Comparison of ENCODE assay signal across 9 cellular contexts in the genomic region with DNA sequence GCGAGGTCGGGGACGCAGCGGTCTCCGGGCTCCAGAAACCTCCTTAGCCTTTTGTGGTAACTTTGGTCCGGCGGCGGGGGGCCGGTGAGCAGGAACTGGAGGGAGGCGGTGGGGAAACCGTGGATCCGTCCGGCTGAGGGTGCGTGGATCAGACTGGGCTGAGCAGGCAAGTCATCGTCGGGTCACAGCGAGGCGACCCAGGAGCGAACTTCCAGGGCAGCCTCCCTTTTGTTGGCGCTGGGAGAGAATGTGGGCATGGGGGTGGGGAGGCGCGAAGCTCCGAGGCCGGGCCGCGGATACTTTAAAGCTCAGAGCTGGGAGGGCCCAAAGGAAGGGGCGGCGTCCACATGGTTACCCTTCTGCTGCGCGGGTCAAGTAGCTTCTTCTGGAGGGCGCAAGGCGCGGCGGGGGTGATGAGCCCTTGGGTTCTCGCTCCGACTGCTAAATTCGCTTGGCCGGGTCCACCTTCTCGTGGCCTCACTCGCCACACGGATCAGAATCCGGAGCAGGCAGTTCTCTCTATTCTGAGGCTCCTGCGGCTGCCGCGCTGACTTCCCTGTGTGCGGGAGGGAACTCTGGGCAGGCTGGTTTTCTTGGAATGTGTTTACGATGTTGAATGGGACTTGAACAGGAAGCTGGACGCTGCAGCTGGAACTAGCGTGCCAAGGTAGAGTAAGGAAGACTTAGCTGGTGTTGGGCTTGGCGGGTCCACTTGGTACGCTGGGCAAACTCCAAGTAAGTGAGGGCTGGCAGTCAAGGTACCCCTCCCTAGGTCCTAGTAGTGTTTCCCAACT. TPM values are rescaled to one million over a fixed set of nuclear protein-coding genes. Genes with fewer than 3 reads are reported as not detected.
DNase-seq lines count a peak whose midpoint lies in the region; ATAC-seq, FAIRE-seq and TF ChIP-seq lines count a peak whose summit lies in the region.
"Had no signal": no experiment of that assay in that cellular context is flagged by ENCODE, and none has a peak within 500 bp of the region (broad histone marks: within the 10 kb centered on the region; RNA-seq: fewer than 3 reads in every experiment).

No MANE protein-coding gene starts in this region.

- H3K9me3 Mint-ChIP-seq in activated naive CD4-positive, alpha-beta T cell treated with anti-CD3 and anti-CD28 coated beads for 36 hours, result no peaks in the 10 kb centered on the region

- 0 out of 5 replicates have a peak, but pooled peaks of 1 of the 2 experiments have one; percentile 10 for TF ChIP-seq EP300 in A549 (IDR thresholded peaks at IDR 0.05)

- FAIRE-seq in A549 (lab: Jason Lieb, UNC), result peak; percentile 43
- FAIRE-seq: GM12878 had no signal

- no peaks in the 10 kb centered on the region for H3K36me3 ChIP-seq in SK-N-MC (ENCODE audit: insufficient read depth, low read length)
- no peaks in the 10 kb centered on the region for H3K36me3 ChIP-seq in esophagus (ENCODE audit: control insufficient read depth in 2 of 2, insufficient read depth in 2 of 2, low read length in 1 of 2)
- no peaks in the 10 kb centered on the region for H3K36me3 ChIP-seq in mucosa of rectum (ENCODE audit: control insufficient read depth in 2 of 2, insufficient read depth in 2 of 2, low read length in 2 of 2)

- POLR2A ChIA-PET in A549 (lab: Yijun Ruan, JAX), result interaction anchor here (0.5 to 2.6 kb wide), 27 partner anchors 11 to 1115 kb away, joined by 3 to 20 read pairs (median 4); no protein-coding TSS in a partner anchor
- POLR2A ChIA-PET in HEK293T (lab: Yijun Ruan, JAX), result interaction anchor here (0.6 to 2.9 kb wide), 26 partner anchors 10 to 1148 kb away, joined by 3 to 31 read pairs (median 4); a partner anchor contains a TSS

- no peak overlapping the region for H3K4me3 Mint-ChIP-seq in activated naive CD4-positive, alpha-beta T cell treated with anti-CD3 and anti-CD28 coated beads for 36 hours

- TF ChIP-seq POLR2A in A549 (IDR thresholded peaks at IDR 0.05; ENCODE audit: low read length), result peak; percentile 89

- peak overlapping the region; percentile 84 for H3K4me3 ChIP-seq in A549
- peak overlapping the region; percentile 80 for H3K4me3 ChIP-seq in SK-N-MC
- H3K4me3 ChIP-seq in esophagus (ENCODE audit: low read depth in 1 of 2, low read length in 2 of 2), result peak overlapping the region; percentile 84 to 89
- H3K4me3 ChIP-seq in mucosa of rectum (ENCODE audit: low read length in 2 of 2), result peak overlapping the region; percentile 75 to 83
- H3K4me3 ChIP-seq: GM12878 had no signal

- H3K27ac ChIP-seq in A549 (peak overlapping the region; percentile 97 to 100), SK-N-MC (no peak overlapping the region), esophagus (ENCODE audit: low read depth in 2 of 2, low read length in 1 of 2) (peak overlapping the region; percentile 97 to 99), mucosa of rectum (ENCODE audit: low read depth in 2 of 2, low read length in 2 of 2) (peak overlapping the region; percentile 80 to 88)

- no peaks in the 10 kb centered on the region for H3K36me3 Mint-ChIP-seq in activated naive CD4-positive, alpha-beta T cell treated with anti-CD3 and anti-CD28 coated beads for 36 hours (ENCODE audit: low read depth)

- TF ChIP-seq CTCF in A549 (IDR thresholded peaks at IDR 0.05), result no peak

- H3K27me3 ChIP-seq in esophagus (ENCODE audit: control insufficient read depth in 1 of 2, insufficient read depth in 2 of 2, low read length in 2 of 2), result no peaks in the 10 kb centered on the region
- peaks cover 9 to 11% of the 10 kb centered on the region in 2 donors for H3K27me3 ChIP-seq in mucosa of rectum (ENCODE audit: control insufficient read depth in 2 of 2, insufficient read depth in 2 of 2, low read length in 2 of 2)

- CTCF ChIA-PET in A549 (lab: Yijun Ruan, JAX) (interaction anchor here (0.6 to 2.6 kb wide), 31 partner anchors 11 to 793 kb away, joined by 3 to 12 read pairs (median 4); no protein-coding TSS in a partner anchor), HEK293T (lab: Yijun Ruan, JAX) (interaction anchor here (0.6 to 2.1 kb wide), 5 partner anchors 11 to 705 kb away, joined by 3 to 6 read pairs (median 4); no protein-coding TSS in a partner anchor)
- CTCF ChIA-PET in activated naive CD4-positive, alpha-beta T cell treated with anti-CD3 and anti-CD28 coated beads for 36 hours (lab: Charles Lee), result interaction anchor here (0.5 to 0.6 kb wide), 2 partner anchors 137 to 673 kb away, joined by 3 to 5 read pairs; no protein-coding TSS in a partner anchor

- H3K27ac Mint-ChIP-seq in activated naive CD4-positive, alpha-beta T cell treated with anti-CD3 and anti-CD28 coated beads for 36 hours, result no peak overlapping the region

- peaks cover 21% of the 10 kb centered on the region for H3K4me1 ChIP-seq in A549
- H3K4me1 ChIP-seq in esophagus (ENCODE audit: control insufficient read depth in 2 of 2, insufficient read depth in 2 of 2, low read length in 1 of 2), result peaks cover 0 to 3% of the 10 kb centered on the region in 2 donors
- peaks cover 5 to 11% of the 10 kb centered on the region in 2 donors for H3K4me1 ChIP-seq in mucosa of rectum (ENCODE audit: control insufficient read depth in 2 of 2, insufficient read depth in 2 of 2, low read length in 2 of 2)

- H3K9ac ChIP-seq in SK-N-MC (ENCODE audit: insufficient read length) (peak overlapping the region; percentile 70), mucosa of rectum (ENCODE audit: low read depth in 1 of 2, low read length in 2 of 2) (peak overlapping the region; percentile 68 to 80)

- H3K9me3 ChIP-seq in A549 (no peaks in the 10 kb centered on the region), SK-N-MC (ENCODE audit: low read depth, low read length) (no peaks in the 10 kb centered on the region), esophagus (ENCODE audit: control insufficient read depth in 2 of 2, insufficient read depth in 1 of 2, low read depth in 1 of 2, low read length in 1 of 2) (no peaks in the 10 kb centered on the region), mucosa of rectum (ENCODE audit: control insufficient read depth in 2 of 2, low read length in 2 of 2) (no peaks in the 10 kb centered on the region)

- H3K4me2 ChIP-seq in A549, result peak overlapping the region; percentile 98

- WGBS in A549 (ENCODE audit: missing lambda C conversion rate), result under 1% methylated on average over 34 of the region's 51 CpGs
- 2 to 3% methylated on average over 51 of the region's 51 CpGs for WGBS in esophagus, 2 donors

- TF ChIP-seq RAD21 in A549 (conservative IDR thresholded peaks at IDR 0.05 in 1 of 2, IDR thresholded peaks at IDR 0.05 in 1 of 2), result peak; percentile 11 to 32; a peak in 2 of 5 replicates

- intact Hi-C loops in activated naive CD4-positive, alpha-beta T cell treated with anti-CD3 and anti-CD28 coated beads for 36 hours (cut with micrococcal nuclease), result no loop called here

- ATAC-seq in A549, result peak; percentile 82 to 88
- ATAC-seq: GM12878 had no signal

- peak; percentile 30 to 94 for DNase-seq in A549 (ENCODE audit: low read depth in 1 of 2, low spot score in 1 of 2)
- peak; percentile 49 for DNase-seq in HEK293T (ENCODE audit: extremely low spot score)
- DNase-seq in SK-N-MC (ENCODE audit: low read depth, low spot score), result no peak
- no peak for DNase-seq in stimulated activated CD4-positive, alpha-beta T cell treated with anti-CD3 and anti-CD28 coated beads, Interleukin-4, amount 100 ng/mL, for 24 hours
- no peak for DNase-seq in activated naive CD4-positive, alpha-beta T cell treated with anti-CD3 and anti-CD28 coated beads for 36 hours
- no peak for DNase-seq in NK-92 treated with Interleukin-12 subunit alpha and Interleukin-12 subunit beta, amount 100 ng/mL, for 24 hours (lab: John Stamatoyannopoulos, UW)

- peaks cover 10% of the 10 kb centered on the region for H3K4me1 Mint-ChIP-seq in activated naive CD4-positive, alpha-beta T cell treated with anti-CD3 and anti-CD28 coated beads for 36 hours (ENCODE audit: low read depth)

- H3K27me3 Mint-ChIP-seq in activated naive CD4-positive, alpha-beta T cell treated with anti-CD3 and anti-CD28 coated beads for 36 hours (ENCODE audit: low read depth), result peaks cover 42% of the 10 kb centered on the region

TF ChIP-seq in A549, 52 proteins besides CTCF, POLR2A, EP300 and RAD21 (continues in another document):
- TF ChIP-seq, protein P1, sequence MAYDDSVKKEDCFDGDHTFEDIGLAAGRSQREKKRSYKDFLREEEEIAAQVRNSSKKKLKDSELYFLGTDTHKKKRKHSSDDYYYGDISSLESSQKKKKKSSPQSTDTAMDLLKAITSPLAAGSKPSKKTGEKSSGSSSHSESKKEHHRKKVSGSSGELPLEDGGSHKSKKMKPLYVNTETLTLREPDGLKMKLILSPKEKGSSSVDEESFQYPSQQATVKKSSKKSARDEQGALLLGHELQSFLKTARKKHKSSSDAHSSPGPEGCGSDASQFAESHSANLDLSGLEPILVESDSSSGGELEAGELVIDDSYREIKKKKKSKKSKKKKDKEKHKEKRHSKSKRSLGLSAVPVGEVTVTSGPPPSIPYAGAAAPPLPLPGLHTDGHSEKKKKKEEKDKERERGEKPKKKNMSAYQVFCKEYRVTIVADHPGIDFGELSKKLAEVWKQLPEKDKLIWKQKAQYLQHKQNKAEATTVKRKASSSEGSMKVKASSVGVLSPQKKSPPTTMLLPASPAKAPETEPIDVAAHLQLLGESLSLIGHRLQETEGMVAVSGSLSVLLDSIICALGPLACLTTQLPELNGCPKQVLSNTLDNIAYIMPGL (CRISPR knock-in tag; IDR thresholded peaks at IDR 0.05; ENCODE audit: borderline replicate concordance), result no peak
- no peak for TF ChIP-seq RFX5 (IDR thresholded peaks at IDR 0.05)

TF ChIP-seq in HEK293T, 16 proteins besides CTCF, POLR2A, EP300 and RAD21:
- TF ChIP-seq L3MBTL2 (conservative IDR thresholded peaks at IDR 0.05) (peak; percentile 85), HDGF (IDR thresholded peaks at IDR 0.05; ENCODE audit: borderline replicate concordance) (no peak), FOXM1 (IDR thresholded peaks at IDR 0.05; ENCODE audit: borderline replicate concordance) (no peak)

RNA-seq across cellular contexts. Expression of a gene that starts 1.0 kb away (rescaled TPM):
- polyA plus RNA-seq in A549 (2011; rRNA removed) (80.7 and 89.2 TPM in 2 replicates), A549 (2017; fragmentation: RNase III; extraction: RNeasy Plus Mini Kit Qiagen cat#74134 plus additional on column Dnase treatment) (30.7 to 31.5 TPM (median 31.4 TPM) in 3 replicates), esophagus (10 to 100 TPM in 1 of 2 donors, 1 to 10 TPM in 1; 5.5 to 10.5 TPM)
- 17.5 and 19.2 TPM in 2 replicates for polyA plus RNA-seq in A549 (2012; cell fraction: cytosol; rRNA removed)
- polyA plus RNA-seq in A549 (2012; cell fraction: nucleus; rRNA removed), result 5.3 and 5.9 TPM in 2 replicates
- polyA minus RNA-seq in A549 (2011; rRNA and poly(A)+ RNA removed), result 39.9 and 46.2 TPM in 2 replicates
- total RNA-seq in activated naive CD4-positive, alpha-beta T cell treated with anti-CD3 and anti-CD28 coated beads for 36 hours, result not detected

Comparison
In these comparisons a context has a peak if more than half of its experiments do, and no peak if none do; other contexts are left out.
1. DNase-seq: peak in A549 (2 of 2) and HEK293T (single experiment); none in SK-N-MC (single experiment), stimulated activated CD4-positive, alpha-beta T cell treated with anti-CD3 and anti-CD28 coated beads, Interleukin-4, amount 100 ng/mL, for 24 hours (single experiment), activated naive CD4-positive, alpha-beta T cell treated with anti-CD3 and anti-CD28 coated beads for 36 hours (single experiment) and NK-92 treated with Interleukin-12 subunit alpha and Interleukin-12 subunit beta, amount 100 ng/mL, for 24 hours (single experiment).
2. Peak in every context shown above with its lines, with median percentiles within 50 percentile points of each other: H3K4me3 ChIP-seq.